Comparison of ENCODE assay signal across 11 cellular contexts in the genomic region with DNA sequence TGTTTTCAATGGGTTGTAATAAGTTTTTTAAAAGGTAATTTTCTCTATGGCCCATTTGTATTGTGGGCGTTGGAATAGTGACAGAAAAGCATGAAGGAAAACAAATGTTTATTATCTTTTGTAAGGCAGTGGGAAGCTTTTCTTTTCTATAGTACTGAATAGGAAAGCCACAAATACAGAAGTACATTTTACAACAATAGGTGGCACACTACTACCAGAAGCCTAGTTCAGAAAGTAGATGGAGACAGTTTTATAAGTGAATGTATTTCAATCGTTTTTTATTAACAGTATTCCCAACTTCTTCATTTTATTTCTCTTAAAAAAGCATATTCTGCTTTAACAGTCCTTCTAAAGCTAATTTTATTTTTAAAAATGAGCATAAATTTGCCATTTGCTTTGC.
DNase-seq lines count a peak whose midpoint lies in the region; ATAC-seq, FAIRE-seq and TF ChIP-seq lines count a peak whose summit lies in the region.
"Had no signal": no experiment of that assay in that cellular context is flagged by ENCODE, and none has a peak within 500 bp of the region (broad histone marks: within the 10 kb centered on the region; RNA-seq: fewer than 3 reads in every experiment).

No MANE protein-coding gene starts in this region.

- ATAC-seq in HG02642 (IDR thresholded peaks at IDR 0.05; ENCODE audit: poor library complexity, unreplicated experiment) = no peak

- no peak overlapping the region for H3K9ac ChIP-seq in liver (ENCODE audit: low read depth in 1 of 2, low read length in 2 of 2)

- FAIRE-seq in D721Med (lab: Jason Lieb, UNC) = peak; percentile 80

- TF ChIP-seq POLR2A in Peyer's patch (IDR thresholded peaks at IDR 0.05) = no peak

- peak; percentile 89 to 90 for TF ChIP-seq RAD21 in liver (IDR thresholded peaks at IDR 0.05)

- in situ Hi-C loops in astrocyte of the cerebellum (cut with HindIII; ENCODE audit: low sequenced_read_pairs) = loop anchor here (5.0 kb wide), 1 partner anchor 324 kb away; no protein-coding TSS in a partner anchor

- no peaks in the 10 kb centered on the region for H3K27me3 ChIP-seq in liver (ENCODE audit: control insufficient read depth in 4 of 4, insufficient read depth in 4 of 4, low read length in 3 of 4)
- H3K27me3 ChIP-seq in Peyer's patch = no peaks in the 10 kb centered on the region

- H3K9me3 ChIP-seq in liver (ENCODE audit: control insufficient read depth in 4 of 4, low read length in 3 of 4) (no peaks in the 10 kb centered on the region), Peyer's patch (no peaks in the 10 kb centered on the region)

- H3K36me3 ChIP-seq in liver (ENCODE audit: control insufficient read depth in 4 of 4, insufficient read depth in 3 of 4, low read depth in 1 of 4, low read length in 3 of 4) (no peaks in the 10 kb centered on the region), Peyer's patch (no peaks in the 10 kb centered on the region)

- H3K4me3 ChIP-seq in astrocyte of the cerebellum (ENCODE audit: low read depth, low read length) = no peak overlapping the region
- no peak overlapping the region for H3K4me3 ChIP-seq in liver (ENCODE audit: low read depth in 1 of 3, low read length in 3 of 3)
- no peak overlapping the region for H3K4me3 ChIP-seq in Peyer's patch

- no peak overlapping the region for H3K27ac ChIP-seq in liver (ENCODE audit: low read depth in 1 of 2, low read length in 2 of 2)
- peak overlapping the region in 1 of 4 donors; percentile 9 for H3K27ac ChIP-seq in Peyer's patch

- H3K4me1 ChIP-seq in liver (ENCODE audit: control insufficient read depth in 4 of 4, insufficient read depth in 4 of 4, low read length in 3 of 4) = peaks cover 0 to 3% (median under 1%) of the 10 kb centered on the region in 4 donors
- H3K4me1 ChIP-seq in Peyer's patch = peaks cover 0 to 7% (median 0%) of the 10 kb centered on the region in 4 donors

- TF ChIP-seq CTCF in D721Med (IDR thresholded peaks at IDR 0.05; ENCODE audit: insufficient read depth, missing control alignments) (peak; percentile 60), astrocyte of the cerebellum (IDR thresholded peaks at IDR 0.05; ENCODE audit: low read depth, low read length, missing control alignments) (peak; percentile 38), liver (IDR thresholded peaks at IDR 0.05; ENCODE audit: low read depth, low read length, missing input control) (peak; percentile 51), Peyer's patch (IDR thresholded peaks at IDR 0.05) (peak in 3 of 6 experiments; percentile 63 to 71 (median 66))

- WGBS in liver = 9% methylated on average over 2 of the region's 2 CpGs

- DNase-seq in D721Med (ENCODE audit: insufficient read length, low spot score) = no peak
- peak; percentile 9 for DNase-seq in LoVo (ENCODE audit: low spot score)
- DNase-seq in astrocyte of the cerebellum (ENCODE audit: low read depth) = no peak
- no peak for DNase-seq in mucosa of gallbladder (ENCODE audit: low spot score)
- no peak for DNase-seq in SHP77 treated with DMSO at 0.1 percent for 48 hours (lab: John Stamatoyannopoulos, UW)
- no peak for DNase-seq in Peyer's patch
- DNase-seq: anterior cingulate cortex; NCI-H1048; stimulated activated CD4-positive, alpha-beta T cell treated with anti-CD3 and anti-CD28 coated beads, Interleukin-4, amount 100 ng/mL, for 1 hour had no signal

TF ChIP-seq in liver, 16 proteins besides CTCF, POLR2A, EP300 and RAD21:
- TF ChIP-seq NR2F2 (IDR thresholded peaks at IDR 0.05) = no peak
- TF ChIP-seq YY1 (IDR thresholded peaks at IDR 0.05) = no peak
- TF ChIP-seq, protein P1, sequence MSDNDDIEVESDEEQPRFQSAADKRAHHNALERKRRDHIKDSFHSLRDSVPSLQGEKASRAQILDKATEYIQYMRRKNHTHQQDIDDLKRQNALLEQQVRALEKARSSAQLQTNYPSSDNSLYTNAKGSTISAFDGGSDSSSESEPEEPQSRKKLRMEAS (IDR thresholded peaks at IDR 0.05) = no peak
- TF ChIP-seq, protein P2, sequence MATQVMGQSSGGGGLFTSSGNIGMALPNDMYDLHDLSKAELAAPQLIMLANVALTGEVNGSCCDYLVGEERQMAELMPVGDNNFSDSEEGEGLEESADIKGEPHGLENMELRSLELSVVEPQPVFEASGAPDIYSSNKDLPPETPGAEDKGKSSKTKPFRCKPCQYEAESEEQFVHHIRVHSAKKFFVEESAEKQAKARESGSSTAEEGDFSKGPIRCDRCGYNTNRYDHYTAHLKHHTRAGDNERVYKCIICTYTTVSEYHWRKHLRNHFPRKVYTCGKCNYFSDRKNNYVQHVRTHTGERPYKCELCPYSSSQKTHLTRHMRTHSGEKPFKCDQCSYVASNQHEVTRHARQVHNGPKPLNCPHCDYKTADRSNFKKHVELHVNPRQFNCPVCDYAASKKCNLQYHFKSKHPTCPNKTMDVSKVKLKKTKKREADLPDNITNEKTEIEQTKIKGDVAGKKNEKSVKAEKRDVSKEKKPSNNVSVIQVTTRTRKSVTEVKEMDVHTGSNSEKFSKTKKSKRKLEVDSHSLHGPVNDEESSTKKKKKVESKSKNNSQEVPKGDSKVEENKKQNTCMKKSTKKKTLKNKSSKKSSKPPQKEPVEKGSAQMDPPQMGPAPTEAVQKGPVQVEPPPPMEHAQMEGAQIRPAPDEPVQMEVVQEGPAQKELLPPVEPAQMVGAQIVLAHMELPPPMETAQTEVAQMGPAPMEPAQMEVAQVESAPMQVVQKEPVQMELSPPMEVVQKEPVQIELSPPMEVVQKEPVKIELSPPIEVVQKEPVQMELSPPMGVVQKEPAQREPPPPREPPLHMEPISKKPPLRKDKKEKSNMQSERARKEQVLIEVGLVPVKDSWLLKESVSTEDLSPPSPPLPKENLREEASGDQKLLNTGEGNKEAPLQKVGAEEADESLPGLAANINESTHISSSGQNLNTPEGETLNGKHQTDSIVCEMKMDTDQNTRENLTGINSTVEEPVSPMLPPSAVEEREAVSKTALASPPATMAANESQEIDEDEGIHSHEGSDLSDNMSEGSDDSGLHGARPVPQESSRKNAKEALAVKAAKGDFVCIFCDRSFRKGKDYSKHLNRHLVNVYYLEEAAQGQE (IDR thresholded peaks at IDR 0.05) = peak; percentile 94
- TF ChIP-seq, protein P3, sequence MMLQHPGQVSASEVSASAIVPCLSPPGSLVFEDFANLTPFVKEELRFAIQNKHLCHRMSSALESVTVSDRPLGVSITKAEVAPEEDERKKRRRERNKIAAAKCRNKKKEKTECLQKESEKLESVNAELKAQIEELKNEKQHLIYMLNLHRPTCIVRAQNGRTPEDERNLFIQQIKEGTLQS (IDR thresholded peaks at IDR 0.05) = no peak
- TF ChIP-seq FOXA1 (IDR thresholded peaks at IDR 0.05) = no peak
